In the genomic region with DNA sequence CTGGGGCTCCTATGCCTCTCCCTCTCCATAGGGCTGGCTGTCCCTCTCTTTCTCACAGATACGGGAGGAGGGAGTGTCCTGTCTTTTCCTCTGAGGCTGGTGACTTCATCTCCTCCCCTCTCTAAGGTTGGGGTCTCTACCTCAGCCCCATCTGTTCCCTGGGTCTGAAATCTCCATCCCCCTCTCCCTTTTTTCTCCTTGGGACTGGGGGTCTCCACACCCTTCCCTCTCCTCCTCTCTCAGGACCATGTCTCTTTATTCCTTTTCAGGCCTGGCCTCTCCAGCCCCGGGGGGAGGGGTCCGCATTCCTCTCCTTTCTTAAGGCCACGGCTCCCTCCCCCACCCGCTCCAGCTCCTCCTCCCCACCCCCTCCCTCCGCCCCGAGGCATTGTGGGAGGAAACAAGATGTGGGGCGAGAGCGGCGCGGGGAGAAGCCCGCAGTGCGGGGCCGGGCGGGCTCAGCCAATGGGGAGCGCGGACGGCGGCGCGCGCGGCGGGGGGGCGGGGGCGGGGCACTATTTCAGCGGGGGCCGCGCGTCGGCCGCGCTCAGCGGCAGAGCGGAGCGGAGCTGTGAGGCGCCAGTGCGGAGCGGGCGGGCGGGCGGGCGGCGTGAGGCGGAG, we compare ENCODE assay signal across 8 cellular contexts. TPM values are rescaled to one million over a fixed set of nuclear protein-coding genes. Genes with fewer than 3 reads are reported as not detected.
A peak's percentile ranks its signal among the peaks of the same experiment; 100 is the strongest.
DNase-seq lines count a peak whose midpoint lies in the region; ATAC-seq and TF ChIP-seq lines count a peak whose summit lies in the region.

TSS of gene DYNLL2 (plus strand) at position 550 of the 621 bp plus-strand sequence. CDS start 3,672 bp downstream, outside the sequence.

- no peak for TF ChIP-seq CTCF in VCaP (conservative IDR thresholded peaks at IDR 0.05)

- H3K9ac ChIP-seq in skeletal muscle tissue (ENCODE audit: low read depth in 1 of 3, low read length in 3 of 3), result peak within 1 kb of the TSS; percentile 88 to 97 (median 88)

- peaks cover 36 to 43% (median 36%) of the 10 kb centered on the region in 3 donors for H3K4me1 ChIP-seq in skeletal muscle tissue (ENCODE audit: control insufficient read depth in 3 of 3, insufficient read depth in 3 of 3, low read length in 3 of 3)

- peak; percentile 89 for DNase-seq in SIG-M5 treated with dmso at 0.1 percent for 504 hours (lab: John Stamatoyannopoulos, UW; ENCODE audit: unreplicated experiment)
- no peak for DNase-seq in SIG-M5 (lab: John Stamatoyannopoulos, UW)
- peak; percentile 97 for DNase-seq in NCI-H2171 (lab: John Stamatoyannopoulos, UW)
- peak; percentile 96 to 97 for DNase-seq in T47D (ENCODE audit: low read depth in 1 of 2, low spot score in 1 of 2)

- peaks cover 16 to 21% (median 20%) of the 10 kb centered on the region in 3 donors for H3K36me3 ChIP-seq in skeletal muscle tissue (ENCODE audit: control insufficient read depth in 3 of 3, insufficient read depth in 3 of 3, low read length in 3 of 3)

- H3K27me3 ChIP-seq in skeletal muscle tissue (ENCODE audit: control insufficient read depth in 3 of 3, insufficient read depth in 3 of 3, low read length in 3 of 3), result peaks cover 0 to 3% (median 0%) of the 10 kb centered on the region in 3 donors

- H3K27ac ChIP-seq in VCaP (peak within 1 kb of the TSS; percentile 91), skeletal muscle tissue (ENCODE audit: low read depth, low read length) (peak within 1 kb of the TSS; percentile 90)

- H3K4me3 ChIP-seq in iPS-18c (ENCODE audit: insufficient read depth, low read depth, low read length), result peak within 1 kb of the TSS; percentile 82
- peak within 1 kb of the TSS; percentile 90 to 93 (median 92) for H3K4me3 ChIP-seq in skeletal muscle tissue (ENCODE audit: low read length in 3 of 3)

- in situ Hi-C loops in T47D (cut with HindIII; ENCODE audit: low pct_unique_long_range_greater_than_20kb, low sequenced_read_pairs), result no loop called here

- peak; percentile 63 for ATAC-seq in HG03095 (IDR thresholded peaks at IDR 0.05; ENCODE audit: unreplicated experiment)

- H3K9me3 ChIP-seq in iPS-18c (ENCODE audit: control insufficient read depth, insufficient read depth, low read length) (no peaks in the 10 kb centered on the region), skeletal muscle tissue (ENCODE audit: control insufficient read depth in 3 of 3, low read length in 3 of 3) (no peaks in the 10 kb centered on the region)

RNA-seq across cellular contexts. Expression of gene DYNLL2, which starts in this region (rescaled TPM):
- total RNA-seq in skeletal muscle tissue, result 18.3 TPM
